In the genomic region with DNA sequence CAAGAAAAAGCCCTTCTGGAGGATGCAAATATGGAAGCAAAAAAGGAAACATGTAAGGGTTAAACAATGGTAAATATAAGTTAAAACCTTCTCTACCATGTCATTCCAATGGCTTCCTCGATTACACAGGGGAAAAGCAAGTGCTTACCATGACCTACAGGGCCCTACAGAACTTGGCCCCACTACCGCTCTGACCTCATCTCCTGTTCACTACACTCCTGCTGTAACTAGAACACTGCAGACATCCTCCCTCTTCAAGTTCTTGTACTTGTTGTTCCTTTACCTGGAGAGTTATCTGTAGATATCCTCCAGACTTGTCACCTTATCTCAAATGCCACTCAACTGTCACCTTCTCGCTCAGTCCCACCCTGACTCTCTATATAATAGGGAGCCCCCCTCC, we compare ENCODE assay signal across 5 cellular contexts.
"Had no signal": no experiment of that assay in that cellular context is flagged by ENCODE, and none has a peak within 500 bp of the region (broad histone marks: within the 10 kb centered on the region; RNA-seq: fewer than 3 reads in every experiment).

No MANE protein-coding gene starts in this region.

- H3K27ac ChIP-seq: HL-60 had no signal

- H3K4me1 Mint-ChIP-seq: IgD-negative memory B cell had no signal

- H3K4me3 ChIP-seq: K562 had no signal

- H3K4me3 Mint-ChIP-seq: IgD-negative memory B cell had no signal

- H3K36me3 Mint-ChIP-seq: IgD-negative memory B cell had no signal

- H3K27ac Mint-ChIP-seq: IgD-negative memory B cell had no signal

- ATAC-seq: HepG2, K562 had no signal

- DNase-seq: IMR-90 had no signal
